ENCODE assay signal across 24 cellular contexts in the genomic region with DNA sequence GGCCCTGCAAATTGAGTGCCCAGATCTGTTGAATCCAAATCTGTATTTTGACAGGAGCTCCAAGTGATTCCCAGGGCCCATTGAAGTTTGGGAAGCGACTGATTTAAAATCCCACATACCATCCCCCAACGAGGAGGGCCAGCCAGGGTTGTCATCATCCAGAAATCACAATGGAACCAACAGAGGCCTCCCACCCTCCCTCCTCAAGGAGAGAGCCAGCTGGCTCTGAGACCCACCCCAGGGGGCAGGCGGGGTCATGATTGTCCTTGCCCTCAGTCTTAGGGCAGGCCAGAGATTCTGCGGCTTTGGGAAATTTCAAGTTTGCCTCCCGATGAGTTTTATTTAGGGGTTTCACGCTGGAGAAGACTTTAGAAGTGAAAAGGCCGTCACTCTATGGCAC.
DNase-seq lines count a peak whose midpoint lies in the region; ATAC-seq and TF ChIP-seq lines count a peak whose summit lies in the region.
"Had no signal": no experiment of that assay in that cellular context is flagged by ENCODE, and none has a peak within 500 bp of the region (broad histone marks: within the 10 kb centered on the region; RNA-seq: fewer than 3 reads in every experiment).

No MANE protein-coding gene starts in this region.

- peaks cover 77% of the 10 kb centered on the region for H3K4me1 Mint-ChIP-seq in neural progenitor cell

- peaks cover 4% of the 10 kb centered on the region for H4K20me1 ChIP-seq in neural progenitor cell (ENCODE audit: low read depth)

- H3K4me3 ChIP-seq in left ventricle myocardium inferior (no peak overlapping the region), neural progenitor cell (no peak overlapping the region)
- H3K4me3 ChIP-seq: PC-9, SK-N-MC had no signal

- no peak for DNase-seq in Right ventricle myocardium inferior (ENCODE audit: missing footprints)
- no peak for DNase-seq in cardiac septum (ENCODE audit: low spot score)
- DNase-seq in left ventricle myocardium inferior: peak; percentile 35
- peak; percentile 60 for DNase-seq in neural progenitor cell (ENCODE audit: low spot score)
- no peak for DNase-seq in D341Med (ENCODE audit: low spot score)
- no peak for DNase-seq in medulla oblongata (ENCODE audit: extremely low spot score)
- DNase-seq: 8988T; DMS53; NCI-H1048; NCI-H1417; NCI-H1694; NCI-H2029 treated with DMSO at 0.1 percent for 48 hours; NCI-H446 treated with DMSO at 0.1 percent for 48 hours; NCI-H526; NCI-H82; NK-92 treated with Interleukin-12 subunit alpha and Interleukin-12 subunit beta, amount 100 ng/mL, for 24 hours; SHP77 treated with DMSO at 0.1 percent for 48 hours had no signal

- TF ChIP-seq CTCF in left ventricle myocardium inferior (IDR thresholded peaks at IDR 0.05; ENCODE audit: borderline replicate concordance) (no peak), neural progenitor cell (IDR thresholded peaks at IDR 0.05) (no peak)

- no peak overlapping the region for H3K9ac ChIP-seq in neural progenitor cell
- H3K9ac ChIP-seq: KMS-11 had no signal

- H3K4me1 ChIP-seq in left ventricle myocardium inferior (peaks cover 4% of the 10 kb centered on the region), neural progenitor cell (peaks cover 42% of the 10 kb centered on the region)

- H3K9me3 ChIP-seq in left ventricle myocardium inferior (replicated peaks): no peaks in the 10 kb centered on the region
- H3K9me3 ChIP-seq in neural progenitor cell (ENCODE audit: low read depth): no peaks in the 10 kb centered on the region

- H3K27me3 Mint-ChIP-seq in neural progenitor cell (ENCODE audit: insufficient read depth, low read depth): peaks cover 40% of the 10 kb centered on the region

- no peaks in the 10 kb centered on the region for H3K79me2 ChIP-seq in neural progenitor cell (ENCODE audit: low read depth)

- H3K36me3 ChIP-seq in left ventricle myocardium inferior (no peaks in the 10 kb centered on the region), neural progenitor cell (no peaks in the 10 kb centered on the region)

- peak; percentile 67 for ATAC-seq in Right ventricle myocardium inferior
- ATAC-seq in GM21526 (IDR thresholded peaks at IDR 0.05; ENCODE audit: low FRiP score, unreplicated experiment): no peak
- ATAC-seq: HCT116 had no signal

- no peak overlapping the region for H3K4me3 Mint-ChIP-seq in neural progenitor cell
- H3K4me3 Mint-ChIP-seq: IgD-negative memory B cell had no signal

- H3K27me3 ChIP-seq in left ventricle myocardium inferior (ENCODE audit: low read depth) (peaks cover 92% of the 10 kb centered on the region), neural progenitor cell (no peaks in the 10 kb centered on the region)

- intact Hi-C loops in Right ventricle myocardium inferior (cut with DNase I) (no loop called here), cardiac septum (cut with DNase I) (no loop called here), left ventricle myocardium inferior (cut with micrococcal nuclease) (no loop called here)

- H3K9me3 Mint-ChIP-seq in neural progenitor cell: peaks cover 3% of the 10 kb centered on the region

- peak overlapping the region; percentile 93 for H3K27ac Mint-ChIP-seq in neural progenitor cell
- H3K27ac Mint-ChIP-seq: IgD-negative memory B cell had no signal

- H3K4me2 ChIP-seq in neural progenitor cell: peak overlapping the region; percentile 45
- H3K4me2 ChIP-seq: KMS-11, PC-9 had no signal

- peaks cover 24% of the 10 kb centered on the region for H3F3A ChIP-seq in neural progenitor cell (ENCODE audit: low read depth)

- no peaks in the 10 kb centered on the region for H3K36me3 Mint-ChIP-seq in neural progenitor cell

- no peak overlapping the region for H2AFZ ChIP-seq in neural progenitor cell (replicated peaks)
- H2AFZ ChIP-seq: PC-9 had no signal

- H3K27ac ChIP-seq in left ventricle myocardium inferior (replicated peaks): no peak overlapping the region
- H3K27ac ChIP-seq in neural progenitor cell: no peak overlapping the region
- H3K27ac ChIP-seq: HL-60, KMS-11, PC-9, SK-N-MC had no signal

Comparison
In these comparisons a context has a peak if more than half of its experiments do, and no peak if none do; other contexts are left out.
1. DNase-seq: peak in left ventricle myocardium inferior (single experiment) and neural progenitor cell (single experiment); none in Right ventricle myocardium inferior (single experiment), cardiac septum (single experiment), D341Med (single experiment) and medulla oblongata (single experiment).